Comparison of ENCODE assay signal across 1 cellular context in the genomic region with DNA sequence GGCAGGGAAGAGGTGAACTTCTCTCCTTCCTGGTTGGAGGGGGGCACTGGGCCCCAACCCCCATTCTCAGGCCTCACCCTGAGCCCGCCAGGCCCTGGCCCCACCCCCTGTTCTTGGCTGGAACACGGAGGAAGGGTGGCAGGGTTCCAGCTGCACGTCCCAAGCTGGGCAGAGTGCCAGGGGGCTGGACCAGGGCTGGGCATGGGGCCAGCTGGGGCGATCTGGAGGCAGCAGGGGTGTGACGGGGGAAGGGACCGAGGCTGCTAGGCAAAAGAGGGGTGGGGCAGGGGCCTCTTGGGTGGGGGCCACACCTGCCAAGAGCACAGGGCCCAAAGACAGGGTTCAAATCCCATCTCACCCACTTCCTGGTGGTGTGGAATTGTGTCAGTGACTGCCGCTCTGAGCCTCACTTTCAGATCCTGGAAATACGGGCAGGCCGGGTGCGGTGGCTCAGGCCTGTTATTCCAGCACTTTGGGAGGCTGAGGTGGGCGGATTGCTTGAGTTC.
A peak's percentile ranks its signal among the peaks of the same experiment; 100 is the strongest.
TF ChIP-seq lines count a peak whose summit lies in the region.

No MANE protein-coding gene starts in this region.

TF ChIP-seq in HEK293, 187 proteins besides CTCF, POLR2A, EP300 and RAD21 (continued from another document and continues in another):
- TF ChIP-seq, protein P1, sequence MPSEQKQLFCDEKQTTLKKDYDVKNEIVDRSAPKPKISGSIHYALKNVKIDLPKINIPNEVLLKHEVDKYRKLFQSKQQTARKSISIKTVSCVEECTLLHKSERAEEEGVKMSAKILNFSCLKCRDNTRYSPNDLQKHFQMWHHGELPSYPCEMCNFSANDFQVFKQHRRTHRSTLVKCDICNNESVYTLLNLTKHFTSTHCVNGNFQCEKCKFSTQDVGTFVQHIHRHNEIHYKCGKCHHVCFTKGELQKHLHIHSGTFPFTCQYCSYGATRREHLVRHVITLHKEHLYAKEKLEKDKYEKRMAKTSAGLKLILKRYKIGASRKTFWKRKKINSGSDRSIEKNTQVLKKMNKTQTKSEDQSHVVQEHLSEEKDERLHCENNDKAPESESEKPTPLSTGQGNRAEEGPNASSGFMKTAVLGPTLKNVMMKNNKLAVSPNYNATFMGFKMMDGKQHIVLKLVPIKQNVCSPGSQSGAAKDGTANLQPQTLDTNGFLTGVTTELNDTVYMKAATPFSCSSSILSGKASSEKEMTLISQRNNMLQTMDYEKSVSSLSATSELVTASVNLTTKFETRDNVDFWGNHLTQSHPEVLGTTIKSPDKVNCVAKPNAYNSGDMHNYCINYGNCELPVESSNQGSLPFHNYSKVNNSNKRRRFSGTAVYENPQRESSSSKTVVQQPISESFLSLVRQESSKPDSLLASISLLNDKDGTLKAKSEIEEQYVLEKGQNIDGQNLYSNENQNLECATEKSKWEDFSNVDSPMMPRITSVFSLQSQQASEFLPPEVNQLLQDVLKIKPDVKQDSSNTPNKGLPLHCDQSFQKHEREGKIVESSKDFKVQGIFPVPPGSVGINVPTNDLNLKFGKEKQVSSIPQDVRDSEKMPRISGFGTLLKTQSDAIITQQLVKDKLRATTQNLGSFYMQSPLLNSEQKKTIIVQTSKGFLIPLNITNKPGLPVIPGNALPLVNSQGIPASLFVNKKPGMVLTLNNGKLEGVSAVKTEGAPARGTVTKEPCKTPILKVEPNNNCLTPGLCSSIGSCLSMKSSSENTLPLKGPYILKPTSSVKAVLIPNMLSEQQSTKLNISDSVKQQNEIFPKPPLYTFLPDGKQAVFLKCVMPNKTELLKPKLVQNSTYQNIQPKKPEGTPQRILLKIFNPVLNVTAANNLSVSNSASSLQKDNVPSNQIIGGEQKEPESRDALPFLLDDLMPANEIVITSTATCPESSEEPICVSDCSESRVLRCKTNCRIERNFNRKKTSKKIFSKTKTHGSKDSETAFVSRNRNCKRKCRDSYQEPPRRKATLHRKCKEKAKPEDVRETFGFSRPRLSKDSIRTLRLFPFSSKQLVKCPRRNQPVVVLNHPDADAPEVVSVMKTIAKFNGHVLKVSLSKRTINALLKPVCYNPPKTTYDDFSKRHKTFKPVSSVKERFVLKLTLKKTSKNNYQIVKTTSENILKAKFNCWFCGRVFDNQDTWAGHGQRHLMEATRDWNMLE (tag by site-specific recombination; conservative IDR thresholded peaks at IDR 0.05; ENCODE audit: low read depth): no peak
- peak; percentile 96 for TF ChIP-seq ZNF660 (tag by site-specific recombination; IDR thresholded peaks at IDR 0.05)
- no peak for TF ChIP-seq ZNF311 (tag by site-specific recombination; IDR thresholded peaks at IDR 0.05; ENCODE audit: borderline replicate concordance)
- TF ChIP-seq ZNF658 (tag by site-specific recombination; IDR thresholded peaks at IDR 0.05): no peak
- no peak for TF ChIP-seq PRDM6 (tag by site-specific recombination; IDR thresholded peaks at IDR 0.05)
- TF ChIP-seq BCL11A (tag by site-specific recombination; IDR thresholded peaks at IDR 0.05; ENCODE audit: low read depth): no peak
- no peak for TF ChIP-seq PRDM1 (tag by site-specific recombination; IDR thresholded peaks at IDR 0.05)
- TF ChIP-seq GLIS1 (tag by site-specific recombination; IDR thresholded peaks at IDR 0.05): peak; percentile 86
- no peak for TF ChIP-seq PBX3 (CRISPR knock-in tag; IDR thresholded peaks at IDR 0.05)
- TF ChIP-seq ZNF768 (tag by site-specific recombination; IDR thresholded peaks at IDR 0.05): no peak
- peak; percentile 82 for TF ChIP-seq PRDM10 (tag by site-specific recombination; IDR thresholded peaks at IDR 0.05)
- no peak for TF ChIP-seq FEZF1 (tag by site-specific recombination; IDR thresholded peaks at IDR 0.05)
- no peak for TF ChIP-seq SALL2 (tag by site-specific recombination; IDR thresholded peaks at IDR 0.05; ENCODE audit: borderline replicate concordance)
- TF ChIP-seq EGR2 (tag by site-specific recombination; IDR thresholded peaks at IDR 0.05; ENCODE audit: low read depth): 0 out of 2 replicates have a peak, but pooled peaks have one; percentile 42
- no peak for TF ChIP-seq ZSCAN18 (tag by site-specific recombination; IDR thresholded peaks at IDR 0.05)
- no peak for TF ChIP-seq ZNF266 (tag by site-specific recombination; IDR thresholded peaks at IDR 0.05; ENCODE audit: low read depth)
- no peak for TF ChIP-seq ZNF112 (tag by site-specific recombination; IDR thresholded peaks at IDR 0.05)
- TF ChIP-seq ZNF223 (tag by site-specific recombination; IDR thresholded peaks at IDR 0.05): no peak
- no peak for TF ChIP-seq ZNF138 (tag by site-specific recombination; IDR thresholded peaks at IDR 0.05; ENCODE audit: borderline replicate concordance)
- no peak for TF ChIP-seq ZNF404 (tag by site-specific recombination; IDR thresholded peaks at IDR 0.05)
- TF ChIP-seq ZNF292 (tag by site-specific recombination; IDR thresholded peaks at IDR 0.05; ENCODE audit: borderline replicate concordance, low read depth): no peak
- TF ChIP-seq ZFP3 (tag by site-specific recombination; IDR thresholded peaks at IDR 0.05; ENCODE audit: low read depth): no peak
- TF ChIP-seq ZNF239 (tag by site-specific recombination; IDR thresholded peaks at IDR 0.05): no peak
- TF ChIP-seq OVOL3 (tag by site-specific recombination; IDR thresholded peaks at IDR 0.05): no peak
- peak; percentile 81 for TF ChIP-seq GLIS2 (tag by site-specific recombination; IDR thresholded peaks at IDR 0.05)
- 0 out of 2 replicates have a peak, but pooled peaks have one; percentile 53 for TF ChIP-seq KLF7 (tag by site-specific recombination; IDR thresholded peaks at IDR 0.05; ENCODE audit: borderline replicate concordance)
- no peak for TF ChIP-seq AEBP2 (tag by site-specific recombination; IDR thresholded peaks at IDR 0.05; ENCODE audit: borderline replicate concordance)
- TF ChIP-seq ZNF211 (tag by site-specific recombination; IDR thresholded peaks at IDR 0.05; ENCODE audit: low read depth): no peak
- TF ChIP-seq ZNF398 (tag by site-specific recombination; IDR thresholded peaks at IDR 0.05): peak; percentile 95
- no peak for TF ChIP-seq ZNF324 (tag by site-specific recombination; IDR thresholded peaks at IDR 0.05)
- peak; percentile 96 for TF ChIP-seq KLF9 (tag by site-specific recombination; IDR thresholded peaks at IDR 0.05; ENCODE audit: low read depth)
- no peak for TF ChIP-seq SETDB1 (IDR thresholded peaks at IDR 0.05; ENCODE audit: insufficient read length, low read length)
- TF ChIP-seq ZBTB44 (tag by site-specific recombination; IDR thresholded peaks at IDR 0.05): peak; percentile 75; the same call in 1 of the 2 replicates
- TF ChIP-seq GFI1B (tag by site-specific recombination; IDR thresholded peaks at IDR 0.05): no peak
- TF ChIP-seq ZNF629 (tag by site-specific recombination; IDR thresholded peaks at IDR 0.05): no peak
- TF ChIP-seq ZNF76 (tag by site-specific recombination; IDR thresholded peaks at IDR 0.05; ENCODE audit: borderline replicate concordance, low read depth): no peak
- TF ChIP-seq, protein P2, sequence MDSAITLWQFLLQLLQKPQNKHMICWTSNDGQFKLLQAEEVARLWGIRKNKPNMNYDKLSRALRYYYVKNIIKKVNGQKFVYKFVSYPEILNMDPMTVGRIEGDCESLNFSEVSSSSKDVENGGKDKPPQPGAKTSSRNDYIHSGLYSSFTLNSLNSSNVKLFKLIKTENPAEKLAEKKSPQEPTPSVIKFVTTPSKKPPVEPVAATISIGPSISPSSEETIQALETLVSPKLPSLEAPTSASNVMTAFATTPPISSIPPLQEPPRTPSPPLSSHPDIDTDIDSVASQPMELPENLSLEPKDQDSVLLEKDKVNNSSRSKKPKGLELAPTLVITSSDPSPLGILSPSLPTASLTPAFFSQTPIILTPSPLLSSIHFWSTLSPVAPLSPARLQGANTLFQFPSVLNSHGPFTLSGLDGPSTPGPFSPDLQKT (IDR thresholded peaks at IDR 0.05; ENCODE audit: borderline replicate concordance, low read depth, low read length): no peak
- no peak for TF ChIP-seq ZFP41 (tag by site-specific recombination; IDR thresholded peaks at IDR 0.05; ENCODE audit: borderline replicate concordance)
